26 cellular contexts compared by ENCODE assay signal in genomic region chr1:71859806-71860205, GRCh38.
"Had no signal": no experiment of that assay in that cellular context is flagged by ENCODE, and none has a peak within 500 bp of the region (broad histone marks: within the 10 kb centered on the region; RNA-seq: fewer than 3 reads in every experiment).

No MANE protein-coding gene starts in this region.

- ATAC-seq: activated CD8-positive, alpha-beta memory T cell treated with anti-CD3 and anti-CD28 coated beads, Interleukin-2, amount 10 ng/mL, durations not matched to agents 7 days and 5 days; activated CD8-positive, alpha-beta T cell treated with anti-CD3 and anti-CD28 coated beads, Interleukin-2, amount 10 ng/mL, durations not matched to agents 7 days and 5 days; activated naive CD8-positive, alpha-beta T cell treated with anti-CD3 and anti-CD28 coated beads, Interleukin-2, amount 50 U/mL, for 24 hours had no signal

- FAIRE-seq: bronchial epithelial cell, TTC549 had no signal

- H3K27me3 ChIP-seq: ascending aorta, cardiac muscle cell had no signal

- DNase-seq: activated B cell treated with CpG ODN at 0.5 μM for 24 hours; activated CD4-positive, alpha-beta memory T cell treated with anti-CD3 and anti-CD28 coated beads, Interleukin-2, amount 10 ng/mL, durations not matched to agents 7 days and 5 days; activated CD4-positive, alpha-beta T cell treated with anti-CD3 and anti-CD28 coated beads for 4 hours; activated CD4-positive, alpha-beta T cell treated with anti-CD3 and anti-CD28 coated beads, Interleukin-2, amount 10 ng/mL, durations not matched to agents 7 days and 5 days; activated CD4-positive, alpha-beta T cell treated with anti-CD3 and anti-CD28 coated beads, Interleukin-2, amount 50 U/mL, for 48 hours; activated CD4-positive, CD25-positive, alpha-beta regulatory T cell treated with anti-CD3 and anti-CD28 coated beads, Interleukin-2, amount 50 U/mL, for 72 hours; activated CD8-positive, alpha-beta memory T cell treated with anti-CD3 and anti-CD28 coated beads for 24 hours; activated CD8-positive, alpha-beta memory T cell treated with anti-CD3 and anti-CD28 coated beads, Interleukin-2, amount 10 ng/mL, durations not matched to agents 7 days and 5 days; activated CD8-positive, alpha-beta memory T cell treated with anti-CD3 and anti-CD28 coated beads, Interleukin-2, amount 50 U/mL, for 48 hours; activated CD8-positive, alpha-beta T cell treated with anti-CD3 and anti-CD28 coated beads, Interleukin-2, amount 10 ng/mL, durations not matched to agents 7 days and 5 days; activated effector memory CD4-positive, alpha-beta T cell treated with Interleukin-2 at 50 U/mL for 16 hours; activated gamma-delta T cell; activated naive CD4-positive, alpha-beta T cell treated with anti-CD3 and anti-CD28 coated beads, Interleukin-2, amount 10 ng/mL, durations not matched to agents 7 days and 5 days; activated naive CD4-positive, alpha-beta T cell treated with Interleukin-2 at 50 U/mL for 16 hours; activated naive CD8-positive, alpha-beta T cell treated with anti-CD3 and anti-CD28 coated beads, Interleukin-2, amount 10 ng/mL, durations not matched to agents 7 days and 5 days; activated naive CD8-positive, alpha-beta T cell treated with anti-CD3 and anti-CD28 coated beads, Interleukin-2, amount 50 U/mL, for 24 hours; activated T-cell treated with anti-CD3 and anti-CD28 coated beads, Interleukin-2, amount 50 U/mL, for 24 hours; activated T-cell treated with anti-CD3 and anti-CD28 coated beads, Interleukin-2, amount 50 U/mL, for 48 hours; amygdala; anterior cingulate cortex; T-helper 2 cell; T-helper 9 cell had no signal

- H3K4me3 ChIP-seq: ascending aorta, cardiac muscle cell had no signal

- H3K36me3 ChIP-seq: ascending aorta, cardiac muscle cell had no signal
